Comparison of ENCODE assay signal across 32 cellular contexts in the genomic region with DNA sequence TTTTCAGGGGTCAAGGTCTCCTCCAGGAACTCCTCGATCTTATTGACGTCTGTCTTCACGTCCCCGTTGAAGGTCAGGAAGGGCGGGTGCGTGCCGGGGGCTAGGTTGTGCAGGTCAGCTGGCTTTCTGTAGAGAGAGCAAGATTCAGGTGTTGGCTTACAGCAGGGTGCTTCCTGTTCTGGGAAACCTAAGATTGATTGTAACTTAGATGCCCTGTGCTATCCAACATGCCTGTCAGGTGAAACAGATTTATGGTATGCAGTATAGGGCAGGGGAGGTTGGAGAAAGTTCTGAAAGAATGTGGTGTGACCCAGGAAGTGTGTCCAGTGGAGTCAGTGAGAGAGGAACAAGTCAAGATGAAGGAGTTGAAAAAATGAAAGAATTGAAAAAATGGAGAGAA.
DNase-seq lines count a peak whose midpoint lies in the region; ATAC-seq and TF ChIP-seq lines count a peak whose summit lies in the region.
"Had no signal": no experiment of that assay in that cellular context is flagged by ENCODE, and none has a peak within 500 bp of the region (broad histone marks: within the 10 kb centered on the region; RNA-seq: fewer than 3 reads in every experiment).

No MANE protein-coding gene starts in this region.

- no peak overlapping the region for H3K27ac Mint-ChIP-seq in natural killer cell
- H3K27ac Mint-ChIP-seq in activated T-helper 2 cell treated with anti-CD3 and anti-CD28 coated beads, Interferon-gamma antibody, Interleukin-2, Interleukin-4, amounts not matched to agents 10 μg/mL and 5 μg/mL and 100 μg/mL, durations not matched to agents 14 hours and 24 hours and 36 hours, result no peak overlapping the region
- H3K27ac Mint-ChIP-seq: activated CD4-positive, alpha-beta T cell treated with anti-CD3 and anti-CD28 coated beads, Interleukin-2, amount 10 ng/mL, durations not matched to agents 7 days and 5 days; activated naive CD4-positive, alpha-beta T cell treated with anti-CD3 and anti-CD28 coated beads for 36 hours; activated T-cell treated with anti-CD3 and anti-CD28 coated beads, Interleukin-2, amount 50 U/mL, for 72 hours; CD4-positive, alpha-beta T cell; dendritic cell treated with granulocyte-macrophage colony-stimulating factor and Interleukin-4, amounts not matched to agents 40 ng/mL and 50 ng/mL, for 4 days; immature natural killer cell; naive thymus-derived CD8-positive, alpha-beta T cell had no signal

- H3K9me2 ChIP-seq in PC-9 (ENCODE audit: insufficient read depth), result no peaks in the 10 kb centered on the region

- TF ChIP-seq CTCF in PC-9 (conservative IDR thresholded peaks at IDR 0.05), result no peak
- no peak for TF ChIP-seq CTCF in epithelial cell of esophagus (IDR thresholded peaks at IDR 0.05; ENCODE audit: insufficient read depth, low read depth, low read length, missing control alignments)
- no peak for TF ChIP-seq CTCF in natural killer cell (IDR thresholded peaks at IDR 0.05)

- no peaks in the 10 kb centered on the region for H3K27me3 ChIP-seq in PC-9 (ENCODE audit: insufficient read depth, low read depth)
- H3K27me3 ChIP-seq in trophoblast cell (ENCODE audit: insufficient read depth, low read length), result no peaks in the 10 kb centered on the region
- H3K27me3 ChIP-seq: cardiac muscle cell, ovary, right atrium auricular region, upper lobe of left lung had no signal

- intact Hi-C loops in PC-9 (cut with micrococcal nuclease; ENCODE audit: unreplicated experiment), result loop anchor here (5.0 kb wide), 1 partner anchor 63 kb away; no protein-coding TSS in a partner anchor
- intact Hi-C loops in natural killer cell (cut with micrococcal nuclease), result no loop called here
- intact Hi-C loops in activated T-helper 2 cell treated with anti-CD3 and anti-CD28 coated beads, Interferon-gamma antibody, Interleukin-2, Interleukin-4, amounts not matched to agents 10 μg/mL and 5 μg/mL and 100 μg/mL, durations not matched to agents 14 hours and 24 hours and 36 hours (cut with micrococcal nuclease), result no loop called here

- no peak overlapping the region for H2BK5ac ChIP-seq in trophoblast cell (ENCODE audit: low read depth, low read length, poor library complexity)

- H3K79me2 ChIP-seq in PC-9 (ENCODE audit: low read depth) (no peaks in the 10 kb centered on the region), trophoblast cell (ENCODE audit: control insufficient read depth, insufficient read depth, low read length, poor library complexity) (no peaks in the 10 kb centered on the region)

- H3K4me1 Mint-ChIP-seq in natural killer cell, result no peaks in the 10 kb centered on the region
- peaks cover 2% of the 10 kb centered on the region for H3K4me1 Mint-ChIP-seq in activated T-helper 2 cell treated with anti-CD3 and anti-CD28 coated beads, Interferon-gamma antibody, Interleukin-2, Interleukin-4, amounts not matched to agents 10 μg/mL and 5 μg/mL and 100 μg/mL, durations not matched to agents 14 hours and 24 hours and 36 hours (ENCODE audit: low read depth)
- H3K4me1 Mint-ChIP-seq: activated CD4-positive, alpha-beta T cell treated with anti-CD3 and anti-CD28 coated beads, Interleukin-2, amount 10 ng/mL, durations not matched to agents 7 days and 5 days; immature natural killer cell had no signal

- BruUV-seq in PC-9 (replicated peaks; lab: Mats Ljungman, UMichigan), result no TSS peak

- H2BK120ac ChIP-seq in trophoblast cell (ENCODE audit: insufficient read depth, low read length, poor library complexity), result no peak overlapping the region

- peaks cover 5 to 16% of the 10 kb centered on the region in 2 donors for H3K27me3 Mint-ChIP-seq in natural killer cell (ENCODE audit: low read depth in 2 of 2)
- peaks cover 4% of the 10 kb centered on the region for H3K27me3 Mint-ChIP-seq in activated T-helper 2 cell treated with anti-CD3 and anti-CD28 coated beads, Interferon-gamma antibody, Interleukin-2, Interleukin-4, amounts not matched to agents 10 μg/mL and 5 μg/mL and 100 μg/mL, durations not matched to agents 14 hours and 24 hours and 36 hours (ENCODE audit: low read depth)
- H3K27me3 Mint-ChIP-seq: CD4-positive, alpha-beta T cell had no signal

- no peak overlapping the region for H3K14ac ChIP-seq in trophoblast cell (ENCODE audit: low read length)

- H3K36me3 ChIP-seq in PC-9 (ENCODE audit: low read depth), result no peaks in the 10 kb centered on the region
- no peaks in the 10 kb centered on the region for H3K36me3 ChIP-seq in trophoblast cell (ENCODE audit: control insufficient read depth in 1 of 2, insufficient read depth in 2 of 2, low read length in 2 of 2)
- H3K36me3 ChIP-seq: cardiac muscle cell, ovary had no signal

- H4K20me1 ChIP-seq in PC-9 (ENCODE audit: insufficient read depth), result no peaks in the 10 kb centered on the region

- POLR2A ChIA-PET in PC-9 (lab: Charles Lee; ENCODE audit: unreplicated experiment), result no interaction called here

- no peak for ATAC-seq in natural killer cell
- ATAC-seq: A549; activated T-cell treated with anti-CD3 and anti-CD28 coated beads, Interleukin-2, amount 50 U/mL, for 72 hours; naive thymus-derived CD8-positive, alpha-beta T cell had no signal

- peaks cover 5% of the 10 kb centered on the region for H3K79me1 ChIP-seq in trophoblast cell (ENCODE audit: low read length)

- H3K9me3 ChIP-seq in PC-9 (ENCODE audit: insufficient read depth, low read depth) (no peaks in the 10 kb centered on the region), trophoblast cell (ENCODE audit: insufficient read depth, low read depth, low read length) (no peaks in the 10 kb centered on the region)
- H3K9me3 ChIP-seq: A549, left ventricle myocardium inferior, ovary, right atrium auricular region, upper lobe of left lung had no signal

- H2AFZ ChIP-seq in PC-9 (no peak overlapping the region), trophoblast cell (ENCODE audit: insufficient read depth, low read length, poor library complexity) (no peak overlapping the region)

- no peak overlapping the region for H3K4ac ChIP-seq in trophoblast cell (ENCODE audit: low read depth, low read length)

- H3K4me3 Mint-ChIP-seq in natural killer cell, result no peak overlapping the region
- no peak overlapping the region for H3K4me3 Mint-ChIP-seq in activated T-helper 2 cell treated with anti-CD3 and anti-CD28 coated beads, Interferon-gamma antibody, Interleukin-2, Interleukin-4, amounts not matched to agents 10 μg/mL and 5 μg/mL and 100 μg/mL, durations not matched to agents 14 hours and 24 hours and 36 hours (ENCODE audit: low read depth)
- H3K4me3 Mint-ChIP-seq: activated CD4-positive, alpha-beta T cell treated with anti-CD3 and anti-CD28 coated beads, Interleukin-2, amount 10 ng/mL, durations not matched to agents 7 days and 5 days; activated naive CD4-positive, alpha-beta T cell treated with anti-CD3 and anti-CD28 coated beads for 36 hours; activated T-cell treated with anti-CD3 and anti-CD28 coated beads, Interleukin-2, amount 50 U/mL, for 72 hours; CD4-positive, alpha-beta T cell; dendritic cell treated with granulocyte-macrophage colony-stimulating factor and Interleukin-4, amounts not matched to agents 40 ng/mL and 50 ng/mL, for 4 days; immature natural killer cell; naive thymus-derived CD8-positive, alpha-beta T cell had no signal

- H3K4me3 ChIP-seq in PC-9, result no peak overlapping the region
- no peak overlapping the region for H3K4me3 ChIP-seq in epithelial cell of esophagus (ENCODE audit: low read length)
- no peak overlapping the region for H3K4me3 ChIP-seq in trophoblast cell (ENCODE audit: low read depth, low read length)
- H3K4me3 ChIP-seq: A549, cardiac muscle cell, left ventricle myocardium inferior, ovary, right atrium auricular region, upper lobe of left lung had no signal

- H3K4me2 ChIP-seq in PC-9 (peak overlapping the region; percentile 47), trophoblast cell (ENCODE audit: low read length) (no peak overlapping the region)
- H3K4me2 ChIP-seq: A549 had no signal

- no peak overlapping the region for H4K8ac ChIP-seq in trophoblast cell (ENCODE audit: low read depth, low read length)

- no peaks in the 10 kb centered on the region for H3K9me3 Mint-ChIP-seq in natural killer cell
- no peaks in the 10 kb centered on the region for H3K9me3 Mint-ChIP-seq in activated T-helper 2 cell treated with anti-CD3 and anti-CD28 coated beads, Interferon-gamma antibody, Interleukin-2, Interleukin-4, amounts not matched to agents 10 μg/mL and 5 μg/mL and 100 μg/mL, durations not matched to agents 14 hours and 24 hours and 36 hours
- H3K9me3 Mint-ChIP-seq: activated CD4-positive, alpha-beta T cell treated with anti-CD3 and anti-CD28 coated beads, Interleukin-2, amount 10 ng/mL, durations not matched to agents 7 days and 5 days; activated naive CD4-positive, alpha-beta T cell treated with anti-CD3 and anti-CD28 coated beads for 36 hours; activated T-cell treated with anti-CD3 and anti-CD28 coated beads, Interleukin-2, amount 50 U/mL, for 72 hours; CD4-positive, alpha-beta T cell; dendritic cell treated with granulocyte-macrophage colony-stimulating factor and Interleukin-4, amounts not matched to agents 40 ng/mL and 50 ng/mL, for 4 days; immature natural killer cell; naive thymus-derived CD8-positive, alpha-beta T cell had no signal

- H2BK12ac ChIP-seq in trophoblast cell (ENCODE audit: low read length), result no peak overlapping the region

- WGBS in trophoblast cell (ENCODE audit: extremely low coverage, insufficient coverage, insufficient read length), result no CpG with 5 or more reads among the region's 7 CpGs

- no peak overlapping the region for H3K23ac ChIP-seq in trophoblast cell (ENCODE audit: low read length)

- H4K12ac ChIP-seq in trophoblast cell (ENCODE audit: low read depth, low read length), result no peak overlapping the region

- H3K4me1 ChIP-seq in PC-9 (replicated peaks; ENCODE audit: insufficient read depth), result peaks cover 11% of the 10 kb centered on the region
- H3K4me1 ChIP-seq in trophoblast cell (ENCODE audit: control insufficient read depth in 1 of 2, insufficient read depth in 2 of 2, low read length in 2 of 2), result peaks cover 5 to 12% of the 10 kb centered on the region in 2 experiments
- H3K4me1 ChIP-seq: A549 had no signal

- peak; percentile 18 for DNase-seq in EH (ENCODE audit: low read depth)
- DNase-seq in PC-9, result peak; percentile 55 to 78
- peak; percentile 14 for DNase-seq in epithelial cell of esophagus (ENCODE audit: low read depth)
- DNase-seq in trophoblast cell, result peak; percentile 84 to 94
- DNase-seq in activated CD4-positive, alpha-beta T cell treated with anti-CD3 and anti-CD28 coated beads, Interleukin-2, amount 50 U/mL, for 48 hours, result no peak
- no peak for DNase-seq in cerebellar nuclear complex (lab: John Stamatoyannopoulos, UW)
- DNase-seq in natural killer cell, result no peak
- DNase-seq in activated T-helper 2 cell treated with anti-CD3 and anti-CD28 coated beads, Interferon-gamma antibody, Interleukin-2, Interleukin-4, amounts not matched to agents 10 μg/mL and 5 μg/mL and 100 μg/mL, durations not matched to agents 14 hours and 24 hours and 36 hours (ENCODE audit: low spot score), result no peak
- DNase-seq: activated CD4-positive, alpha-beta T cell treated with anti-CD3 and anti-CD28 coated beads, Interleukin-2, amount 10 ng/mL, durations not matched to agents 7 days and 5 days; activated naive CD4-positive, alpha-beta T cell treated with anti-CD3 and anti-CD28 coated beads for 36 hours; activated T-cell treated with anti-CD3 and anti-CD28 coated beads, Interleukin-2, amount 50 U/mL, for 72 hours; AML-193; CD4-positive, alpha-beta T cell; H7; immature natural killer cell; left ventricle myocardium inferior; midbrain; naive thymus-derived CD8-positive, alpha-beta T cell; NCI-H1694; NCI-H2171 treated with DMSO at 0.1 percent for 48 hours; NCI-H524 treated with DMSO at 0.1 percent for 48 hours; NK-92 treated with Interleukin-12 subunit alpha and Interleukin-12 subunit beta, amount 100 ng/mL, for 24 hours; ovary; SHP77; stimulated activated CD4-positive, alpha-beta T cell treated with anti-CD3 and anti-CD28 coated beads, Interleukin-2, amount 100 ng/mL, for 48 hours; T-helper 9 cell had no signal

- H3K18ac ChIP-seq in trophoblast cell (ENCODE audit: low read length), result no peak overlapping the region

- H3F3A ChIP-seq in PC-9 (ENCODE audit: insufficient read depth, low read depth), result no peaks in the 10 kb centered on the region

- H3K27ac ChIP-seq in PC-9 (0 out of 2 replicates have a peak overlapping the region, but pooled peaks have one; percentile 7), trophoblast cell (ENCODE audit: low read depth, low read length) (peak overlapping the region; percentile 6)
- H3K27ac ChIP-seq: A549, cardiac muscle cell, left ventricle myocardium inferior, ovary, right atrium auricular region, VCaP had no signal

- no peak overlapping the region for H2AK5ac ChIP-seq in trophoblast cell (ENCODE audit: low read length)

- CTCF ChIA-PET in PC-9 (lab: Charles Lee), result interaction anchor here (0.7 kb wide), 1 partner anchor 14 kb away, joined by 3 read pairs; no protein-coding TSS in a partner anchor

- H4K91ac ChIP-seq in trophoblast cell (ENCODE audit: low read depth, low read length), result no peak overlapping the region

- no peaks in the 10 kb centered on the region for H3K36me3 Mint-ChIP-seq in natural killer cell
- H3K36me3 Mint-ChIP-seq in activated T-helper 2 cell treated with anti-CD3 and anti-CD28 coated beads, Interferon-gamma antibody, Interleukin-2, Interleukin-4, amounts not matched to agents 10 μg/mL and 5 μg/mL and 100 μg/mL, durations not matched to agents 14 hours and 24 hours and 36 hours (ENCODE audit: low read depth), result no peaks in the 10 kb centered on the region

- no peak overlapping the region for H3K9ac ChIP-seq in trophoblast cell (ENCODE audit: low read length)

Comparison
In these comparisons a context has a peak if more than half of its experiments do, and no peak if none do; other contexts are left out.
1. DNase-seq: peak in EH (single experiment), PC-9 (2 of 2), epithelial cell of esophagus (single experiment) and trophoblast cell (2 of 2); none in activated CD4-positive, alpha-beta T cell treated with anti-CD3 and anti-CD28 coated beads, Interleukin-2, amount 50 U/mL, for 48 hours (0 of 2), cerebellar nuclear complex (0 of 2), natural killer cell (single experiment) and activated T-helper 2 cell treated with anti-CD3 and anti-CD28 coated beads, Interferon-gamma antibody, Interleukin-2, Interleukin-4, amounts not matched to agents 10 μg/mL and 5 μg/mL and 100 μg/mL, durations not matched to agents 14 hours and 24 hours and 36 hours (single experiment).